8 cellular contexts compared by ENCODE assay signal in genomic region chr4:155407480-155407879, GRCh38. TPM values are rescaled to one million over a fixed set of nuclear protein-coding genes. Genes with fewer than 3 reads are reported as not detected.
"Had no signal": no experiment of that assay in that cellular context is flagged by ENCODE, and none has a peak within 500 bp of the region (broad histone marks: within the 10 kb centered on the region; RNA-seq: fewer than 3 reads in every experiment).

No MANE protein-coding gene starts in this region.

- H3K9ac ChIP-seq: GM23248 had no signal

- H3K27ac ChIP-seq: GM23248 had no signal

- H3K36me3 ChIP-seq: HAP-1 had no signal

- H2AFZ ChIP-seq: GM23248 had no signal

- DNase-seq: GM23248, GOT3, H7, HFFc6, KBM-7 had no signal

- ATAC-seq: HCT116 had no signal

- H3K9me3 ChIP-seq: HAP-1 had no signal

- H3K4me3 ChIP-seq: GM23248, HAP-1 had no signal

RNA-seq across cellular contexts. Expression of gene MAP9, which starts 30.7 kb away (rescaled TPM):
- total RNA-seq: HT-29 had no signal
